9 cellular contexts compared by ENCODE assay signal in the genomic region with DNA sequence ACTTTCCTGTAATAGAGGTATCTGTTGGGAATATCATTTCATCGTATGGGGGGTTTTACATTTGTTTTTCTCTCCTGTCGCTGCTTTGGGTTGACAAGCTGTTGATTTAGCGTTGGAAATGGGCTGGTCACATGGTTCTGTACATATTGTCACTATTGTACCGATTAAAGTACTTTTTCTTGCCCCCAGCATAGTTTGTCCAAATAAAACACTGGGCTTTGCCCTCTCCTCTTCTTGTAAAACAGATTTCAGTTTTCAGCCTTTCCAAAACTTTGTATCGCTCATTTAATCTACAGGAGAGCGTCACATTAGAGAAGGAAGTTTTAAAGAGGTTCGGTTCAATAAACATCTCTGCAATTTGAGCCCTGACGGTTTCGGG. TPM values are rescaled to one million over a fixed set of nuclear protein-coding genes. Genes with fewer than 3 reads are reported as not detected.
A peak's percentile ranks its signal among the peaks of the same experiment; 100 is the strongest.
DNase-seq lines count a peak whose midpoint lies in the region; ATAC-seq and TF ChIP-seq lines count a peak whose summit lies in the region.
"Had no signal": no experiment of that assay in that cellular context is flagged by ENCODE, and none has a peak within 500 bp of the region (broad histone marks: within the 10 kb centered on the region; RNA-seq: fewer than 3 reads in every experiment).

No MANE protein-coding gene starts in this region.

- TF ChIP-seq CTCF in MCF 10A (IDR thresholded peaks at IDR 0.05; ENCODE audit: unreplicated experiment) = no peak
- TF ChIP-seq CTCF in mucosa of descending colon (IDR thresholded peaks at IDR 0.05) = no peak

- intact Hi-C loops in MCF 10A (cut with micrococcal nuclease) = loop anchor here (5.0 to 10.0 kb wide), 3 partner anchors 260 to 662 kb away; a partner anchor contains a TSS
- intact Hi-C loops in mucosa of descending colon (cut with DNase I, micrococcal nuclease) = loop anchor here in 1 of 2 donors (5.0 kb wide), 1 partner anchor 73 kb away; no protein-coding TSS in a partner anchor
- intact Hi-C loops in aorta (cut with DNase I) = loop anchor here (5.0 to 10.0 kb wide), 6 partner anchors 98 to 830 kb away; a partner anchor contains a TSS

- H3K27me3 Mint-ChIP-seq in stimulated activated naive CD8-positive, alpha-beta T cell treated with anti-CD3 and anti-CD28 coated beads, Interleukin-15, Interleukin-2, amounts not matched to agents 100 ng/mL and 50 ng/mL, for 24 hours = peaks cover 48% of the 10 kb centered on the region
- peaks cover 11% of the 10 kb centered on the region for H3K27me3 Mint-ChIP-seq in MCF 10A (ENCODE audit: insufficient read depth, unreplicated experiment)

- ATAC-seq in stimulated activated naive CD8-positive, alpha-beta T cell treated with anti-CD3 and anti-CD28 coated beads, Interleukin-15, Interleukin-2, amounts not matched to agents 100 U/mL and 50 U/mL, for 24 hours = no peak
- ATAC-seq in mucosa of descending colon = no peak
- ATAC-seq in aorta (ENCODE audit: low FRiP score) = no peak

- H3K4me1 Mint-ChIP-seq in stimulated activated naive CD8-positive, alpha-beta T cell treated with anti-CD3 and anti-CD28 coated beads, Interleukin-15, Interleukin-2, amounts not matched to agents 100 ng/mL and 50 ng/mL, for 24 hours (ENCODE audit: low read depth) = peaks cover 45% of the 10 kb centered on the region
- peaks cover 33% of the 10 kb centered on the region for H3K4me1 Mint-ChIP-seq in MCF 10A (ENCODE audit: insufficient read depth, unreplicated experiment)

- 6 to 7% methylated on average over 9 of the region's 9 CpGs for WGBS in aorta, 2 donors

- no peaks in the 10 kb centered on the region for H3K9me3 ChIP-seq in mucosa of descending colon
- H3K9me3 ChIP-seq in aorta (ENCODE audit: control insufficient read depth, low read length) = no peaks in the 10 kb centered on the region

- H3K4me3 Mint-ChIP-seq in stimulated activated naive CD8-positive, alpha-beta T cell treated with anti-CD3 and anti-CD28 coated beads, Interleukin-15, Interleukin-2, amounts not matched to agents 100 ng/mL and 50 ng/mL, for 24 hours = peak overlapping the region; percentile 94
- peak overlapping the region; percentile 80 for H3K4me3 Mint-ChIP-seq in MCF 10A (ENCODE audit: unreplicated experiment)

- H3K27ac ChIP-seq in aorta (ENCODE audit: low read depth in 1 of 2, low read length in 2 of 2) = no peak overlapping the region

- no peaks in the 10 kb centered on the region for H3K27me3 ChIP-seq in aorta (ENCODE audit: control insufficient read depth in 1 of 2, insufficient read depth in 2 of 2, low read length in 1 of 2)

- peaks cover 20% of the 10 kb centered on the region for H3K4me1 ChIP-seq in mucosa of descending colon (ENCODE audit: low read depth)
- H3K4me1 ChIP-seq in aorta (ENCODE audit: control insufficient read depth in 1 of 2, insufficient read depth in 2 of 2, low read length in 2 of 2) = peaks cover 2 to 3% of the 10 kb centered on the region in 2 donors

- CTCF ChIA-PET in MCF 10A (lab: Yijun Ruan, JAX) = interaction anchor here (0.5 to 1.4 kb wide), 3 partner anchors 16 to 665 kb away, joined by 3 to 4 read pairs (median 3); no protein-coding TSS in a partner anchor

- peaks cover 4% of the 10 kb centered on the region for H3K36me3 ChIP-seq in mucosa of descending colon (ENCODE audit: low read depth)
- H3K36me3 ChIP-seq in aorta (ENCODE audit: control insufficient read depth in 1 of 2, insufficient read depth in 2 of 2, low read length in 1 of 2) = peaks cover 0 to 3% of the 10 kb centered on the region in 2 donors

- no TSS peak for BruUV-seq in MCF 10A (replicated peaks; lab: Mats Ljungman, UMichigan)

- DNase-seq in stimulated activated naive CD8-positive, alpha-beta T cell treated with anti-CD3 and anti-CD28 coated beads, Interleukin-15, Interleukin-2, amounts not matched to agents 100 U/mL and 50 U/mL, for 24 hours = no peak
- DNase-seq in MCF 10A (ENCODE audit: unreplicated experiment) (no peak), mucosa of descending colon (no peak), aorta (no peak), NCI-H1436 (lab: John Stamatoyannopoulos, UW) (no peak)
- DNase-seq in central memory CD4-positive, alpha-beta T cell = no peak
- no peak for DNase-seq in stimulated activated naive CD4-positive, alpha-beta T cell (lab: John Stamatoyannopoulos, UW)

- POLR2A ChIA-PET in MCF 10A (lab: Yijun Ruan, JAX) = interaction anchor here (1.0 to 7.3 kb wide), 3 partner anchors 11 to 322 kb away, joined by 3 to 47 read pairs (median 32); a partner anchor contains a TSS

- no peaks in the 10 kb centered on the region for H3K9me3 Mint-ChIP-seq in stimulated activated naive CD8-positive, alpha-beta T cell treated with anti-CD3 and anti-CD28 coated beads, Interleukin-15, Interleukin-2, amounts not matched to agents 100 ng/mL and 50 ng/mL, for 24 hours
- H3K9me3 Mint-ChIP-seq in MCF 10A (ENCODE audit: unreplicated experiment) = no peaks in the 10 kb centered on the region

- H3K4me3 ChIP-seq in mucosa of descending colon = peak overlapping the region; percentile 31
- peak overlapping the region; percentile 44 to 92 for H3K4me3 ChIP-seq in aorta (ENCODE audit: low read length in 2 of 2)

- H3K36me3 Mint-ChIP-seq in stimulated activated naive CD8-positive, alpha-beta T cell treated with anti-CD3 and anti-CD28 coated beads, Interleukin-15, Interleukin-2, amounts not matched to agents 100 ng/mL and 50 ng/mL, for 24 hours (ENCODE audit: low read depth) = peaks cover 39% of the 10 kb centered on the region
- H3K36me3 Mint-ChIP-seq in MCF 10A (ENCODE audit: insufficient read depth, unreplicated experiment) = peaks cover 32% of the 10 kb centered on the region

- H3K27ac Mint-ChIP-seq in stimulated activated naive CD8-positive, alpha-beta T cell treated with anti-CD3 and anti-CD28 coated beads, Interleukin-15, Interleukin-2, amounts not matched to agents 100 ng/mL and 50 ng/mL, for 24 hours = peak overlapping the region; percentile 76
- no peak overlapping the region for H3K27ac Mint-ChIP-seq in MCF 10A (ENCODE audit: low read depth, unreplicated experiment)

RNA-seq across cellular contexts. Expression of a gene that starts 4.0 kb away (rescaled TPM):
- total RNA-seq in MCF 10A (2022) = 78.0 and 80.1 TPM in 2 replicates
- total RNA-seq in mucosa of descending colon = 10 to 100 TPM; 26.6 to 76.6 (median 28.7) TPM
- 10 to 100 TPM; 54.8 to 55.9 TPM for total RNA-seq in aorta
- polyA plus RNA-seq in aorta = 10 to 100 TPM; 40.8 to 61.4 TPM

RNA-seq across cellular contexts. Expression of a gene that starts 8.7 kb away (rescaled TPM):
- total RNA-seq in MCF 10A (2022) (69.4 and 73.4 TPM in 2 replicates), mucosa of descending colon (10 to 100 TPM; 48.4 to 56.5 (median 51.2) TPM), aorta (10 to 100 TPM; 38.9 to 43.7 TPM)
- 10 to 100 TPM; 60.5 to 75.8 TPM for polyA plus RNA-seq in aorta

RNA-seq across cellular contexts. Expression of a gene that starts 20.4 kb away (rescaled TPM):
- total RNA-seq in MCF 10A (2022) (not detected in 2 replicates), mucosa of descending colon (not detected), aorta (under 1 TPM in 1 of 2 donors, not detected in 1; 0.36 TPM)
- not detected for polyA plus RNA-seq in aorta
- total RNA-seq: pulmonary artery endothelial cell had no signal
